1 cellular context compared by ENCODE assay signal in the genomic region with DNA sequence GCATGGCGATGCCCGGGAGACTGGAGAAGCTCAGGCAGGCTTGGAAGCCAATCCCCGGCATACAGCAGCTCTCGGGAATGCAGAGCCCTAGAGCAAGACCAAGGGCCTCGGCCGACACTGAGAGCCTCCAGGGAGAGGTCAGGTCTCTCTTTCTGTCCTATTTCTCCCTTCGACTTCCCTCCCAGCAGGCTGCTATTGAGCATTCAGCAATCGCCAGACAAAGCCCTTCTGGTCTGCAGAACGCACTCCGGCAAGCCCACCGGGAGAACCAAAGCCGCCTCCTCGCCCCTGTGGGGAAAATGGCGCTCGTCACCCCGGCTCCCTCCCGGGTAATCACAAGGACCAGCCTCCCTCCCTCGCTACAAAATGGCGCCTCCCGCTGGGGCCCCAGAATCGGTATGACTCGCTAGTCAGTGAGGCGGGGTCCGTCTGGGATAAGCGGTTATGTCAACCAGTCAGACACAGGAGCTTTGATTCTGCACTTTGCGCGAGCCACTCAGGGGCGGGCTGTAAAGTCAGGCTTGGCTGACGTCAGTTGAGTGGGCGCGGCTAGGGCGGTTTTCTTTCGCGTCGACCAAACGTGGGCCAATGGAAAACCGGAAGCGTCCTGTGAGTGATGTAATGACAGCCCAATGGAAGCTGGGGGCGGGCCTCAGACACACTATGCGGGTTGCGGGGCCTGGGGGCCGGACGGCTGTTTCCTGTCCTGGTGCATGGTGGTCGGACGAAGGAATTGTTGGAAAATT.
A peak's percentile ranks its signal among the peaks of the same experiment; 100 is the strongest.
TF ChIP-seq lines count a peak whose summit lies in the region.

A gene (plus strand): TSS at position 691 of the 746 bp plus-strand sequence. CDS start 10,297 bp downstream, outside the sequence.

TF ChIP-seq in K562, 482 proteins besides CTCF, POLR2A, EP300 and RAD21 (continued from another document and continues in another):
- TF ChIP-seq STAG1 (CRISPR knock-in tag; IDR thresholded peaks at IDR 0.05; ENCODE audit: borderline replicate concordance) (no peak), U2AF1 (optimal IDR thresholded peaks at IDR 0.05; ENCODE audit: low read depth, low read length) (no peak), TEAD1 (CRISPR knock-in tag; IDR thresholded peaks at IDR 0.05) (peak in 1 of 2 experiments; percentile 40; a peak in 1 of 4 replicates), BRD9 (IDR thresholded peaks at IDR 0.05; ENCODE audit: low read depth, partially characterized antibody) (peak; percentile 95), TCF3 (CRISPR knock-in tag; IDR thresholded peaks at IDR 0.05) (no peak), KDM4B (IDR thresholded peaks at IDR 0.05; ENCODE audit: borderline replicate concordance in 2 of 2, low read depth in 1 of 2) (peak in 1 of 2 experiments; percentile 55; a peak in 1 of 4 replicates), POLR3G (IDR thresholded peaks at IDR 0.05; ENCODE audit: extremely low read depth, insufficient read length, insufficient replicate concordance) (no peak), RB1 (IDR thresholded peaks at IDR 0.05; ENCODE audit: low read depth) (peak; percentile 91), ZNF263 (CRISPR knock-in tag; IDR thresholded peaks at IDR 0.05; ENCODE audit: borderline replicate concordance) (no peak), CREB1 (IDR thresholded peaks at IDR 0.05) (peak; percentile 96), CREB1 (CRISPR knock-in tag; IDR thresholded peaks at IDR 0.05) (peak; percentile 95), TAF15 (IDR thresholded peaks at IDR 0.05; ENCODE audit: low read depth, low read length) (no peak), NRF1 (conservative IDR thresholded peaks at IDR 0.05 in 1 of 2, IDR thresholded peaks at IDR 0.05 in 1 of 2) (peak; percentile 73 to 80; a peak in 3 of 4 replicates), LARP7 (IDR thresholded peaks at IDR 0.05) (no peak), NELFE (IDR thresholded peaks at IDR 0.05; ENCODE audit: insufficient read depth, insufficient read length) (no peak), TCF7L2 (IDR thresholded peaks at IDR 0.05; ENCODE audit: low read depth, low read length) (peak; percentile 65; the same call in 1 of the 2 replicates), NBN (IDR thresholded peaks at IDR 0.05; ENCODE audit: low read depth) (peak; percentile 55; the same call in 1 of the 2 replicates), ZNF239 (CRISPR knock-in tag; IDR thresholded peaks at IDR 0.05) (no peak), DIDO1 (tag; IDR thresholded peaks at IDR 0.05; ENCODE audit: low read depth) (no peak), LCOR (CRISPR knock-in tag; IDR thresholded peaks at IDR 0.05) (no peak), ZNF174 (CRISPR knock-in tag; IDR thresholded peaks at IDR 0.05) (no peak), FUS (optimal IDR thresholded peaks at IDR 0.05; ENCODE audit: low read depth, low read length) (no peak), CBX2 (IDR thresholded peaks at IDR 0.05; ENCODE audit: insufficient read depth, low read length, poor library complexity, severe bottlenecking) (no peak), SAP30 (IDR thresholded peaks at IDR 0.05; ENCODE audit: borderline replicate concordance, insufficient read depth, low read depth, low read length, poor library complexity, severe bottlenecking) (peak; percentile 34)
- TF ChIP-seq, protein P1, sequence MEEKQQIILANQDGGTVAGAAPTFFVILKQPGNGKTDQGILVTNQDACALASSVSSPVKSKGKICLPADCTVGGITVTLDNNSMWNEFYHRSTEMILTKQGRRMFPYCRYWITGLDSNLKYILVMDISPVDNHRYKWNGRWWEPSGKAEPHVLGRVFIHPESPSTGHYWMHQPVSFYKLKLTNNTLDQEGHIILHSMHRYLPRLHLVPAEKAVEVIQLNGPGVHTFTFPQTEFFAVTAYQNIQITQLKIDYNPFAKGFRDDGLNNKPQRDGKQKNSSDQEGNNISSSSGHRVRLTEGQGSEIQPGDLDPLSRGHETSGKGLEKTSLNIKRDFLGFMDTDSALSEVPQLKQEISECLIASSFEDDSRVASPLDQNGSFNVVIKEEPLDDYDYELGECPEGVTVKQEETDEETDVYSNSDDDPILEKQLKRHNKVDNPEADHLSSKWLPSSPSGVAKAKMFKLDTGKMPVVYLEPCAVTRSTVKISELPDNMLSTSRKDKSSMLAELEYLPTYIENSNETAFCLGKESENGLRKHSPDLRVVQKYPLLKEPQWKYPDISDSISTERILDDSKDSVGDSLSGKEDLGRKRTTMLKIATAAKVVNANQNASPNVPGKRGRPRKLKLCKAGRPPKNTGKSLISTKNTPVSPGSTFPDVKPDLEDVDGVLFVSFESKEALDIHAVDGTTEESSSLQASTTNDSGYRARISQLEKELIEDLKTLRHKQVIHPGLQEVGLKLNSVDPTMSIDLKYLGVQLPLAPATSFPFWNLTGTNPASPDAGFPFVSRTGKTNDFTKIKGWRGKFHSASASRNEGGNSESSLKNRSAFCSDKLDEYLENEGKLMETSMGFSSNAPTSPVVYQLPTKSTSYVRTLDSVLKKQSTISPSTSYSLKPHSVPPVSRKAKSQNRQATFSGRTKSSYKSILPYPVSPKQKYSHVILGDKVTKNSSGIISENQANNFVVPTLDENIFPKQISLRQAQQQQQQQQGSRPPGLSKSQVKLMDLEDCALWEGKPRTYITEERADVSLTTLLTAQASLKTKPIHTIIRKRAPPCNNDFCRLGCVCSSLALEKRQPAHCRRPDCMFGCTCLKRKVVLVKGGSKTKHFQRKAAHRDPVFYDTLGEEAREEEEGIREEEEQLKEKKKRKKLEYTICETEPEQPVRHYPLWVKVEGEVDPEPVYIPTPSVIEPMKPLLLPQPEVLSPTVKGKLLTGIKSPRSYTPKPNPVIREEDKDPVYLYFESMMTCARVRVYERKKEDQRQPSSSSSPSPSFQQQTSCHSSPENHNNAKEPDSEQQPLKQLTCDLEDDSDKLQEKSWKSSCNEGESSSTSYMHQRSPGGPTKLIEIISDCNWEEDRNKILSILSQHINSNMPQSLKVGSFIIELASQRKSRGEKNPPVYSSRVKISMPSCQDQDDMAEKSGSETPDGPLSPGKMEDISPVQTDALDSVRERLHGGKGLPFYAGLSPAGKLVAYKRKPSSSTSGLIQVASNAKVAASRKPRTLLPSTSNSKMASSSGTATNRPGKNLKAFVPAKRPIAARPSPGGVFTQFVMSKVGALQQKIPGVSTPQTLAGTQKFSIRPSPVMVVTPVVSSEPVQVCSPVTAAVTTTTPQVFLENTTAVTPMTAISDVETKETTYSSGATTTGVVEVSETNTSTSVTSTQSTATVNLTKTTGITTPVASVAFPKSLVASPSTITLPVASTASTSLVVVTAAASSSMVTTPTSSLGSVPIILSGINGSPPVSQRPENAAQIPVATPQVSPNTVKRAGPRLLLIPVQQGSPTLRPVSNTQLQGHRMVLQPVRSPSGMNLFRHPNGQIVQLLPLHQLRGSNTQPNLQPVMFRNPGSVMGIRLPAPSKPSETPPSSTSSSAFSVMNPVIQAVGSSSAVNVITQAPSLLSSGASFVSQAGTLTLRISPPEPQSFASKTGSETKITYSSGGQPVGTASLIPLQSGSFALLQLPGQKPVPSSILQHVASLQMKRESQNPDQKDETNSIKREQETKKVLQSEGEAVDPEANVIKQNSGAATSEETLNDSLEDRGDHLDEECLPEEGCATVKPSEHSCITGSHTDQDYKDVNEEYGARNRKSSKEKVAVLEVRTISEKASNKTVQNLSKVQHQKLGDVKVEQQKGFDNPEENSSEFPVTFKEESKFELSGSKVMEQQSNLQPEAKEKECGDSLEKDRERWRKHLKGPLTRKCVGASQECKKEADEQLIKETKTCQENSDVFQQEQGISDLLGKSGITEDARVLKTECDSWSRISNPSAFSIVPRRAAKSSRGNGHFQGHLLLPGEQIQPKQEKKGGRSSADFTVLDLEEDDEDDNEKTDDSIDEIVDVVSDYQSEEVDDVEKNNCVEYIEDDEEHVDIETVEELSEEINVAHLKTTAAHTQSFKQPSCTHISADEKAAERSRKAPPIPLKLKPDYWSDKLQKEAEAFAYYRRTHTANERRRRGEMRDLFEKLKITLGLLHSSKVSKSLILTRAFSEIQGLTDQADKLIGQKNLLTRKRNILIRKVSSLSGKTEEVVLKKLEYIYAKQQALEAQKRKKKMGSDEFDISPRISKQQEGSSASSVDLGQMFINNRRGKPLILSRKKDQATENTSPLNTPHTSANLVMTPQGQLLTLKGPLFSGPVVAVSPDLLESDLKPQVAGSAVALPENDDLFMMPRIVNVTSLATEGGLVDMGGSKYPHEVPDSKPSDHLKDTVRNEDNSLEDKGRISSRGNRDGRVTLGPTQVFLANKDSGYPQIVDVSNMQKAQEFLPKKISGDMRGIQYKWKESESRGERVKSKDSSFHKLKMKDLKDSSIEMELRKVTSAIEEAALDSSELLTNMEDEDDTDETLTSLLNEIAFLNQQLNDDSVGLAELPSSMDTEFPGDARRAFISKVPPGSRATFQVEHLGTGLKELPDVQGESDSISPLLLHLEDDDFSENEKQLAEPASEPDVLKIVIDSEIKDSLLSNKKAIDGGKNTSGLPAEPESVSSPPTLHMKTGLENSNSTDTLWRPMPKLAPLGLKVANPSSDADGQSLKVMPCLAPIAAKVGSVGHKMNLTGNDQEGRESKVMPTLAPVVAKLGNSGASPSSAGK (IDR thresholded peaks at IDR 0.05) = peak; percentile 52
- TF ChIP-seq, protein P2, sequence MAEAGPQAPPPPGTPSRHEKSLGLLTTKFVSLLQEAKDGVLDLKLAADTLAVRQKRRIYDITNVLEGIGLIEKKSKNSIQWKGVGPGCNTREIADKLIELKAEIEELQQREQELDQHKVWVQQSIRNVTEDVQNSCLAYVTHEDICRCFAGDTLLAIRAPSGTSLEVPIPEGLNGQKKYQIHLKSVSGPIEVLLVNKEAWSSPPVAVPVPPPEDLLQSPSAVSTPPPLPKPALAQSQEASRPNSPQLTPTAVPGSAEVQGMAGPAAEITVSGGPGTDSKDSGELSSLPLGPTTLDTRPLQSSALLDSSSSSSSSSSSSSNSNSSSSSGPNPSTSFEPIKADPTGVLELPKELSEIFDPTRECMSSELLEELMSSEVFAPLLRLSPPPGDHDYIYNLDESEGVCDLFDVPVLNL (CRISPR knock-in tag; IDR thresholded peaks at IDR 0.05; ENCODE audit: low read depth) = peak; percentile 4; the same call in 1 of the 2 replicates
- TF ChIP-seq, protein P3, sequence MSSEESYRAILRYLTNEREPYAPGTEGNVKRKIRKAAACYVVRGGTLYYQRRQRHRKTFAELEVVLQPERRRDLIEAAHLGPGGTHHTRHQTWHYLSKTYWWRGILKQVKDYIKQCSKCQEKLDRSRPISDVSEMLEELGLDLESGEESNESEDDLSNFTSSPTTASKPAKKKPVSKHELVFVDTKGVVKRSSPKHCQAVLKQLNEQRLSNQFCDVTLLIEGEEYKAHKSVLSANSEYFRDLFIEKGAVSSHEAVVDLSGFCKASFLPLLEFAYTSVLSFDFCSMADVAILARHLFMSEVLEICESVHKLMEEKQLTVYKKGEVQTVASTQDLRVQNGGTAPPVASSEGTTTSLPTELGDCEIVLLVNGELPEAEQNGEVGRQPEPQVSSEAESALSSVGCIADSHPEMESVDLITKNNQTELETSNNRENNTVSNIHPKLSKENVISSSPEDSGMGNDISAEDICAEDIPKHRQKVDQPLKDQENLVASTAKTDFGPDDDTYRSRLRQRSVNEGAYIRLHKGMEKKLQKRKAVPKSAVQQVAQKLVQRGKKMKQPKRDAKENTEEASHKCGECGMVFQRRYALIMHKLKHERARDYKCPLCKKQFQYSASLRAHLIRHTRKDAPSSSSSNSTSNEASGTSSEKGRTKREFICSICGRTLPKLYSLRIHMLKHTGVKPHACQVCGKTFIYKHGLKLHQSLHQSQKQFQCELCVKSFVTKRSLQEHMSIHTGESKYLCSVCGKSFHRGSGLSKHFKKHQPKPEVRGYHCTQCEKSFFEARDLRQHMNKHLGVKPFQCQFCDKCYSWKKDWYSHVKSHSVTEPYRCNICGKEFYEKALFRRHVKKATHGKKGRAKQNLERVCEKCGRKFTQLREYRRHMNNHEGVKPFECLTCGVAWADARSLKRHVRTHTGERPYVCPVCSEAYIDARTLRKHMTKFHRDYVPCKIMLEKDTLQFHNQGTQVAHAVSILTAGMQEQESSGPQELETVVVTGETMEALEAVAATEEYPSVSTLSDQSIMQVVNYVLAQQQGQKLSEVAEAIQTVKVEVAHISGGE (CRISPR knock-in tag; IDR thresholded peaks at IDR 0.05) = no peak
- TF ChIP-seq, protein P4, sequence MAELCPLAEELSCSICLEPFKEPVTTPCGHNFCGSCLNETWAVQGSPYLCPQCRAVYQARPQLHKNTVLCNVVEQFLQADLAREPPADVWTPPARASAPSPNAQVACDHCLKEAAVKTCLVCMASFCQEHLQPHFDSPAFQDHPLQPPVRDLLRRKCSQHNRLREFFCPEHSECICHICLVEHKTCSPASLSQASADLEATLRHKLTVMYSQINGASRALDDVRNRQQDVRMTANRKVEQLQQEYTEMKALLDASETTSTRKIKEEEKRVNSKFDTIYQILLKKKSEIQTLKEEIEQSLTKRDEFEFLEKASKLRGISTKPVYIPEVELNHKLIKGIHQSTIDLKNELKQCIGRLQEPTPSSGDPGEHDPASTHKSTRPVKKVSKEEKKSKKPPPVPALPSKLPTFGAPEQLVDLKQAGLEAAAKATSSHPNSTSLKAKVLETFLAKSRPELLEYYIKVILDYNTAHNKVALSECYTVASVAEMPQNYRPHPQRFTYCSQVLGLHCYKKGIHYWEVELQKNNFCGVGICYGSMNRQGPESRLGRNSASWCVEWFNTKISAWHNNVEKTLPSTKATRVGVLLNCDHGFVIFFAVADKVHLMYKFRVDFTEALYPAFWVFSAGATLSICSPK (IDR thresholded peaks at IDR 0.05; ENCODE audit: borderline replicate concordance) = no peak
- TF ChIP-seq, protein P5, sequence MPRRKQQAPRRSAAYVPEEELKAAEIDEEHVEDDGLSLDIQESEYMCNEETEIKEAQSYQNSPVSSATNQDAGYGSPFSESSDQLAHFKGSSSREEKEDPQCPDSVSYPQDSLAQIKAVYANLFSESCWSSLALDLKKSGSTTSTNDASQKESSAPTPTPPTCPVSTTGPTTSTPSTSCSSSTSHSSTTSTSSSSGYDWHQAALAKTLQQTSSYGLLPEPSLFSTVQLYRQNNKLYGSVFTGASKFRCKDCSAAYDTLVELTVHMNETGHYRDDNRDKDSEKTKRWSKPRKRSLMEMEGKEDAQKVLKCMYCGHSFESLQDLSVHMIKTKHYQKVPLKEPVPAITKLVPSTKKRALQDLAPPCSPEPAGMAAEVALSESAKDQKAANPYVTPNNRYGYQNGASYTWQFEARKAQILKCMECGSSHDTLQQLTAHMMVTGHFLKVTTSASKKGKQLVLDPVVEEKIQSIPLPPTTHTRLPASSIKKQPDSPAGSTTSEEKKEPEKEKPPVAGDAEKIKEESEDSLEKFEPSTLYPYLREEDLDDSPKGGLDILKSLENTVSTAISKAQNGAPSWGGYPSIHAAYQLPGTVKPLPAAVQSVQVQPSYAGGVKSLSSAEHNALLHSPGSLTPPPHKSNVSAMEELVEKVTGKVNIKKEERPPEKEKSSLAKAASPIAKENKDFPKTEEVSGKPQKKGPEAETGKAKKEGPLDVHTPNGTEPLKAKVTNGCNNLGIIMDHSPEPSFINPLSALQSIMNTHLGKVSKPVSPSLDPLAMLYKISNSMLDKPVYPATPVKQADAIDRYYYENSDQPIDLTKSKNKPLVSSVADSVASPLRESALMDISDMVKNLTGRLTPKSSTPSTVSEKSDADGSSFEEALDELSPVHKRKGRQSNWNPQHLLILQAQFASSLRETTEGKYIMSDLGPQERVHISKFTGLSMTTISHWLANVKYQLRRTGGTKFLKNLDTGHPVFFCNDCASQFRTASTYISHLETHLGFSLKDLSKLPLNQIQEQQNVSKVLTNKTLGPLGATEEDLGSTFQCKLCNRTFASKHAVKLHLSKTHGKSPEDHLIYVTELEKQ (CRISPR knock-in tag; IDR thresholded peaks at IDR 0.05) = no peak
- TF ChIP-seq, protein P6, sequence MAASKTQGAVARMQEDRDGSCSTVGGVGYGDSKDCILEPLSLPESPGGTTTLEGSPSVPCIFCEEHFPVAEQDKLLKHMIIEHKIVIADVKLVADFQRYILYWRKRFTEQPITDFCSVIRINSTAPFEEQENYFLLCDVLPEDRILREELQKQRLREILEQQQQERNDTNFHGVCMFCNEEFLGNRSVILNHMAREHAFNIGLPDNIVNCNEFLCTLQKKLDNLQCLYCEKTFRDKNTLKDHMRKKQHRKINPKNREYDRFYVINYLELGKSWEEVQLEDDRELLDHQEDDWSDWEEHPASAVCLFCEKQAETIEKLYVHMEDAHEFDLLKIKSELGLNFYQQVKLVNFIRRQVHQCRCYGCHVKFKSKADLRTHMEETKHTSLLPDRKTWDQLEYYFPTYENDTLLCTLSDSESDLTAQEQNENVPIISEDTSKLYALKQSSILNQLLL (CRISPR knock-in tag; IDR thresholded peaks at IDR 0.05; ENCODE audit: borderline replicate concordance) = no peak
